Comparison of ENCODE assay signal across 10 cellular contexts in the genomic region with DNA sequence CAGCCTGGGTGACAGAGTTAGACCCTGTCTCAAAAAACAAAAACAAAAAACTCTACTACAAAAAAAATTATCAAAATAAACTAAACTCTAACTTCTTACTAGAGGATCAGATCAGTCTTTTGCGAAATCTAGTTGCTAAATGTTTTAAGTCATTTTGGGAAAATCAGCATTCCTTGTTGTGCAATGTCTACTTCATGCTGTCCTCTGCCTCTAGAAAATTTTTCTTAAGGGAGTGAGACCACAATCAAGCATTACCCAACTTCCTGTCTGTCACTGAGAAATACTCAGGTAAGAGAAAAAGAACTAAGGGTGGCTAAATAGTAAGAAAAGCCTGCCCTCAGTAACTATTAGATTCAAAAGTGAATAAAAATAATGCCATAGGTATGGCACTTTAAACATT.
"Had no signal": no experiment of that assay in that cellular context is flagged by ENCODE, and none has a peak within 500 bp of the region (broad histone marks: within the 10 kb centered on the region; RNA-seq: fewer than 3 reads in every experiment).

No MANE protein-coding gene starts in this region.

- ATAC-seq: activated T-helper 17 cell treated with anti-CD3 and anti-CD28 coated beads, Interleukin-2, amount 50 U/mL, for 72 hours; stimulated activated naive CD8-positive, alpha-beta T cell treated with anti-CD3 and anti-CD28 coated beads, Interleukin-15, Interleukin-2, amounts not matched to agents 100 U/mL and 50 U/mL, for 24 hours; WTC11 had no signal

- H3K4me1 ChIP-seq: upper lobe of left lung had no signal

- H3K27ac ChIP-seq: upper lobe of left lung had no signal

- H3K27me3 ChIP-seq: upper lobe of left lung had no signal

- H3K9me3 ChIP-seq: upper lobe of left lung had no signal

- H3K4me3 ChIP-seq: upper lobe of left lung had no signal

- DNase-seq: activated CD4-positive, alpha-beta T cell treated with anti-CD3 and anti-CD28 coated beads, Interleukin-2, amount 10 ng/mL, durations not matched to agents 24 days and 14 days; activated naive CD4-positive, alpha-beta T cell treated with anti-CD3 and anti-CD28 coated beads for 36 hours; anterior cingulate cortex; kidney glomerular epithelial cell; stimulated activated CD4-positive, alpha-beta T cell treated with anti-CD3 and anti-CD28 coated beads, Interleukin-4, amount 100 ng/mL, for 1 hour; stimulated activated CD8-positive, alpha-beta memory T cell treated with anti-CD3 and anti-CD28 coated beads, Interleukin-4, amount 100 ng/mL, for 48 hours; stimulated activated naive CD8-positive, alpha-beta T cell treated with anti-CD3 and anti-CD28 coated beads, Interleukin-15, Interleukin-2, amounts not matched to agents 100 U/mL and 50 U/mL, for 24 hours; upper lobe of left lung had no signal

- H3K36me3 ChIP-seq: upper lobe of left lung had no signal
